ENCODE assay signal across 19 cellular contexts in the genomic region with DNA sequence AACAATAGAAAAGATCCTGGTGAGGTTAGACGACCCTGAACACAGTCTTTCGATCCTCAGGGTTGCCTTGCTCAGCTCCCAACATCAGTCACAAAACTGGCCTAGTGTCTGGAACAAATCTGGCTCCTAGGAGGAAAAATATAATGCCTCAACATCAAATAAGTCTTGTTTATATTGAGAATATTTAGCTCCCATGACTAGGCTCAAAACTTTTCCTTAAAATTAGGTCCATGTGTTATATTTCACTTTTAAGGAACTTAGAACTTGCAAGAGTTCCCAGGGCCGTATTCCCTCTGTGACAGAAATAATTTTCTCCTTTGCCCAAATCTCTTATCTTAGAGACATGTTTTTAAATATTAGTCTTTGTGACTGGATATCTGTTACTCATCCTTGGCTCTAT.
"Had no signal": no experiment of that assay in that cellular context is flagged by ENCODE, and none has a peak within 500 bp of the region (broad histone marks: within the 10 kb centered on the region; RNA-seq: fewer than 3 reads in every experiment).

No MANE protein-coding gene starts in this region.

- DNase-seq: cerebellar nuclear complex; effector memory CD8-positive, alpha-beta T cell; gastrocnemius medialis; heart right ventricle; hypothalamus; kidney glomerular epithelial cell; naive thymus-derived CD4-positive, alpha-beta T cell; nephron progenitor cell; posterior cingulate gyrus; sigmoid colon; stimulated activated CD4-positive, alpha-beta T cell treated with anti-CD3 and anti-CD28 coated beads, Interleukin-12 subunit alpha, Interleukin-12 subunit beta, amount 100 ng/mL, for 4 hours; stimulated activated naive CD4-positive, alpha-beta T cell; stomach; substantia nigra; thyroid gland had no signal

- H3K36me3 ChIP-seq: esophagus muscularis mucosa, gastrocnemius medialis, heart right ventricle, neutrophil, sigmoid colon, stomach, thyroid gland had no signal

- H3K27ac ChIP-seq: epithelial cell of prostate, esophagus muscularis mucosa, gastrocnemius medialis, neutrophil, sigmoid colon, stomach, thyroid gland had no signal

- H3K9me3 ChIP-seq: esophagus muscularis mucosa, gastrocnemius medialis, neutrophil, sigmoid colon, stomach, thyroid gland had no signal

- ATAC-seq: effector memory CD8-positive, alpha-beta T cell; gastrocnemius medialis; heart right ventricle; naive thymus-derived CD4-positive, alpha-beta T cell had no signal

- H3K27me3 ChIP-seq: esophagus muscularis mucosa, gastrocnemius medialis, heart right ventricle, neutrophil, sigmoid colon, stomach, thyroid gland had no signal

- H3K4me3 ChIP-seq: esophagus muscularis mucosa, gastrocnemius medialis, heart right ventricle, sigmoid colon, skin epidermis, stomach, thyroid gland had no signal

- H3K4me1 ChIP-seq: esophagus muscularis mucosa, gastrocnemius medialis, heart right ventricle, sigmoid colon, stomach, thyroid gland had no signal
